Comparison of ENCODE assay signal across 8 cellular contexts in genomic region chr12:50765325-50765911, GRCh38. TPM values are rescaled to one million over a fixed set of nuclear protein-coding genes. Genes with fewer than 3 reads are reported as not detected.
DNase-seq lines count a peak whose midpoint lies in the region; ATAC-seq, FAIRE-seq and TF ChIP-seq lines count a peak whose summit lies in the region.

No MANE protein-coding gene starts in this region.

- peak overlapping the region; percentile 72 to 100 (median 98) for H3K4me3 ChIP-seq in heart left ventricle
- no peak overlapping the region for H3K4me3 ChIP-seq in trophoblast cell (ENCODE audit: low read depth, low read length)

- TF ChIP-seq POLR2A in heart left ventricle (IDR thresholded peaks at IDR 0.05): no peak

- H3K79me1 ChIP-seq in trophoblast cell (ENCODE audit: low read length): peaks cover 30% of the 10 kb centered on the region

- peaks cover 27% of the 10 kb centered on the region for H3K4me1 Mint-ChIP-seq in activated naive CD8-positive, alpha-beta T cell treated with anti-CD3 and anti-CD28 coated beads for 36 hours

- H3K27ac Mint-ChIP-seq in activated naive CD8-positive, alpha-beta T cell treated with anti-CD3 and anti-CD28 coated beads for 36 hours: peak overlapping the region; percentile 77

- H3K14ac ChIP-seq in trophoblast cell (ENCODE audit: low read length): no peak overlapping the region

- peak overlapping the region; percentile 94 for H3K4me3 Mint-ChIP-seq in activated naive CD8-positive, alpha-beta T cell treated with anti-CD3 and anti-CD28 coated beads for 36 hours

- peaks cover 3 to 52% (median 21%) of the 10 kb centered on the region in 12 donors for H3K4me1 ChIP-seq in heart left ventricle
- H3K4me1 ChIP-seq in trophoblast cell (ENCODE audit: control insufficient read depth in 1 of 2, insufficient read depth in 2 of 2, low read length in 2 of 2): peaks cover 17 to 19% of the 10 kb centered on the region in 2 experiments

- H3K4me2 ChIP-seq in trophoblast cell (ENCODE audit: low read length): peak overlapping the region; percentile 76

- H3K36me3 Mint-ChIP-seq in activated naive CD8-positive, alpha-beta T cell treated with anti-CD3 and anti-CD28 coated beads for 36 hours: peaks cover 26% of the 10 kb centered on the region

- peak; percentile 35 for DNase-seq in NCI-H1105 treated with DMSO at 0.1 percent for 48 hours (lab: John Stamatoyannopoulos, UW)
- no peak for DNase-seq in NCI-H1105 (lab: John Stamatoyannopoulos, UW)
- peak; percentile 58 for DNase-seq in HTR-8/SVneo (ENCODE audit: insufficient read length, low spot score)
- peak; percentile 35 for DNase-seq in RPMI7951 (ENCODE audit: low read depth)
- peak; percentile 11 for DNase-seq in activated naive CD8-positive, alpha-beta T cell treated with anti-CD3 and anti-CD28 coated beads for 36 hours
- DNase-seq in heart left ventricle: peak in 1 of 5 donors; percentile 43
- peak; percentile 71 to 87 for DNase-seq in trophoblast cell

- TF ChIP-seq CTCF in heart left ventricle (IDR thresholded peaks at IDR 0.05): peak; percentile 49 to 76 (median 66)

- H4K12ac ChIP-seq in trophoblast cell (ENCODE audit: low read depth, low read length): no peak overlapping the region

- no peak overlapping the region for H4K8ac ChIP-seq in trophoblast cell (ENCODE audit: low read depth, low read length)

- peak overlapping the region in 11 of 12 donors; percentile 95 to 99 (median 97) for H3K27ac ChIP-seq in heart left ventricle
- H3K27ac ChIP-seq in trophoblast cell (ENCODE audit: low read depth, low read length): peak overlapping the region; percentile 99

- ATAC-seq in heart left ventricle (peak in 2 of 4 donors; percentile 24 to 27), GM21423 (IDR thresholded peaks at IDR 0.05; ENCODE audit: unreplicated experiment) (no peak)

- no peak overlapping the region for H3K18ac ChIP-seq in trophoblast cell (ENCODE audit: low read length)

- H3K36me3 ChIP-seq in heart left ventricle (peaks cover 0 to 6% (median 0%) of the 10 kb centered on the region in 9 donors), trophoblast cell (ENCODE audit: control insufficient read depth in 1 of 2, insufficient read depth in 2 of 2, low read length in 2 of 2) (peaks cover 0 to 2% of the 10 kb centered on the region in 2 experiments)

- no peak overlapping the region for H2AK5ac ChIP-seq in trophoblast cell (ENCODE audit: low read length)

- peak overlapping the region; percentile 100 for H2BK5ac ChIP-seq in trophoblast cell (ENCODE audit: low read depth, low read length, poor library complexity)

- peaks cover 4% of the 10 kb centered on the region for H3K9me3 Mint-ChIP-seq in activated naive CD8-positive, alpha-beta T cell treated with anti-CD3 and anti-CD28 coated beads for 36 hours

- H3K23ac ChIP-seq in trophoblast cell (ENCODE audit: low read length): no peak overlapping the region

- H3K9me3 ChIP-seq in heart left ventricle (no peaks in the 10 kb centered on the region), trophoblast cell (ENCODE audit: insufficient read depth, low read depth, low read length) (no peaks in the 10 kb centered on the region)

- peaks cover 29% of the 10 kb centered on the region for H3K79me2 ChIP-seq in trophoblast cell (ENCODE audit: control insufficient read depth, insufficient read depth, low read length, poor library complexity)

- H3K4ac ChIP-seq in trophoblast cell (ENCODE audit: low read depth, low read length): no peak overlapping the region

- no peak overlapping the region for H2BK12ac ChIP-seq in trophoblast cell (ENCODE audit: low read length)

- H2BK120ac ChIP-seq in trophoblast cell (ENCODE audit: insufficient read depth, low read length, poor library complexity): peak overlapping the region; percentile 99

- WGBS in heart left ventricle, 4 donors: 17 to 22% (median 19%) methylated on average over 8 of the region's 8 CpGs
- no CpG with 5 or more reads among the region's 8 CpGs for WGBS in trophoblast cell (ENCODE audit: extremely low coverage, insufficient coverage, insufficient read length)

- H3K27me3 Mint-ChIP-seq in activated naive CD8-positive, alpha-beta T cell treated with anti-CD3 and anti-CD28 coated beads for 36 hours: no peaks in the 10 kb centered on the region

- FAIRE-seq in HTR-8/SVneo (lab: Jason Lieb, UNC): no peak

- H2AFZ ChIP-seq in trophoblast cell (ENCODE audit: insufficient read depth, low read length, poor library complexity): no peak overlapping the region

- peak overlapping the region; percentile 99 for H4K91ac ChIP-seq in trophoblast cell (ENCODE audit: low read depth, low read length)

- H3K27me3 ChIP-seq in heart left ventricle (no peaks in the 10 kb centered on the region), trophoblast cell (ENCODE audit: insufficient read depth, low read length) (no peaks in the 10 kb centered on the region)

- intact Hi-C loops in heart left ventricle (cut with DNase I): loop anchor here in 6 of 10 donors (2.0 to 10.0 kb wide), 5 partner anchors 159 to 227 kb away; a partner anchor contains a TSS

- H3K9ac ChIP-seq in trophoblast cell (ENCODE audit: low read length): no peak overlapping the region

RNA-seq across cellular contexts. Expression of gene ATF1, which starts 1.5 kb away (rescaled TPM):
- 19.8 and 24.6 TPM in 2 replicates for total RNA-seq in RPMI7951 (2014; rRNA removed; shearing (Covaris generic))
- 10 to 100 TPM; 57.4 to 58.5 TPM for total RNA-seq in activated naive CD8-positive, alpha-beta T cell treated with anti-CD3 and anti-CD28 coated beads for 36 hours
- 10 to 100 TPM in 8 of 9 donors, 1 to 10 TPM in 1; 9.7 to 27.4 (median 22.3) TPM for total RNA-seq in heart left ventricle
- polyA plus RNA-seq in heart left ventricle: 10 to 100 TPM in 1 of 2 donors, 1 to 10 TPM in 1; 3.5 to 12.5 TPM
- 34.6 and 36.5 TPM in 2 replicates for polyA plus RNA-seq in trophoblast cell (2013)
